ENCODE assay signal across 13 cellular contexts in the genomic region with DNA sequence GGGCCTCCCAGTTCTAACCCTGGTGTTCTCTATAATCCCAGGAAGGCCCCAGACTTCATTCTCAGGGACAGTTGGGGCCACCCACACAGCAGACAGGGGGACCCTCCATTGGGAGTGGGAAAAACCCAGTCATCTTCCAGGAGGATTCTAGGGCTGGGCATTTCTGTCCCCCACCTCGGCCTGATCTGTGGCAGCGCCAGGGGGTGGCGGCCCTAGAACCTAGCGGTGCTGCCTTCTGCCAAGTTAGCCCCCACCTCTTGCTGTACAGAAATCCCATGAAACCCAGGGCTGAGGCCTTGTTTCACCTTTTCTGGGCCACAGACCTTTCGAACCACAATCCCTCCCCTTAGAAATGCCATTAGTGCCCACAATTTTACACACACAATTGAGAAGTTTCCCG. TPM values are rescaled to one million over a fixed set of nuclear protein-coding genes. Genes with fewer than 3 reads are reported as not detected.
A peak's percentile ranks its signal among the peaks of the same experiment; 100 is the strongest.
DNase-seq lines count a peak whose midpoint lies in the region; ATAC-seq and TF ChIP-seq lines count a peak whose summit lies in the region.
"Had no signal": no experiment of that assay in that cellular context is flagged by ENCODE, and none has a peak within 500 bp of the region (broad histone marks: within the 10 kb centered on the region; RNA-seq: fewer than 3 reads in every experiment).

No MANE protein-coding gene starts in this region.

- H3K27ac ChIP-seq in HCT116 (ENCODE audit: low read depth, low read length) (no peak overlapping the region), cingulate gyrus (ENCODE audit: low read depth, low read length) (peak overlapping the region; percentile 66), layer of hippocampus (ENCODE audit: low read depth, low read length) (peak overlapping the region; percentile 59), osteoblast (ENCODE audit: low read depth, low read length) (no peak overlapping the region)
- no peak overlapping the region for H3K27ac ChIP-seq in CD4-positive, alpha-beta memory T cell (ENCODE audit: low read depth, low read length)
- H3K27ac ChIP-seq: A549, HL-60, KMS-11, Peyer's patch, SJSA1 had no signal

- peaks cover 14 to 41% of the 10 kb centered on the region in 2 donors for H3K27me3 Mint-ChIP-seq in CD4-positive, alpha-beta memory T cell

- H2AFZ ChIP-seq in HCT116 (ENCODE audit: low read depth, low read length, poor library complexity, severe bottlenecking): no peak overlapping the region
- no peak overlapping the region for H2AFZ ChIP-seq in osteoblast (ENCODE audit: low read length)

- H3K36me3 Mint-ChIP-seq in CD4-positive, alpha-beta memory T cell: no peaks in the 10 kb centered on the region

- H3K9me2 ChIP-seq in HCT116 (ENCODE audit: insufficient read depth): no peaks in the 10 kb centered on the region

- H3K9me3 ChIP-seq in HCT116 (ENCODE audit: control insufficient read depth in 1 of 2, insufficient read depth in 1 of 2, low read depth in 1 of 2, low read length in 2 of 2) (no peaks in the 10 kb centered on the region), osteoblast (ENCODE audit: low read depth, low read length) (no peaks in the 10 kb centered on the region)
- H3K9me3 ChIP-seq in CD4-positive, alpha-beta memory T cell (ENCODE audit: control insufficient read depth in 1 of 2, low read length in 2 of 2): no peaks in the 10 kb centered on the region
- H3K9me3 ChIP-seq: A549, Peyer's patch had no signal

- H3K9ac ChIP-seq in HCT116 (ENCODE audit: low read length): no peak overlapping the region
- H3K9ac ChIP-seq: KMS-11 had no signal

- no peaks in the 10 kb centered on the region for H3K36me3 ChIP-seq in HCT116 (ENCODE audit: control insufficient read depth in 1 of 2, insufficient read depth in 2 of 2, low read length in 2 of 2)
- H3K36me3 ChIP-seq in osteoblast (ENCODE audit: insufficient read depth, low read length): no peaks in the 10 kb centered on the region
- H3K36me3 ChIP-seq in CD4-positive, alpha-beta memory T cell (ENCODE audit: insufficient read depth, low read length): no peaks in the 10 kb centered on the region
- H3K36me3 ChIP-seq: Peyer's patch, SJSA1 had no signal

- no TSS peak for BruUV-seq in HCT116 (replicated peaks; lab: Mats Ljungman, UMichigan)

- H3K79me2 ChIP-seq in HCT116 (ENCODE audit: insufficient read depth, low read length) (no peaks in the 10 kb centered on the region), osteoblast (ENCODE audit: insufficient read depth, low read length) (no peaks in the 10 kb centered on the region)

- DNase-seq in HCT116 (ENCODE audit: low read depth, low spot score): no peak
- DNase-seq in osteoblast (ENCODE audit: insufficient read length, low spot score, missing footprints): peak; percentile 2
- no peak for DNase-seq in CD4-positive, alpha-beta memory T cell
- DNase-seq in LoVo (ENCODE audit: low spot score): no peak
- no peak for DNase-seq in NOMO-1 treated with dmso at 0.1 percent for 144 hours (lab: John Stamatoyannopoulos, UW; ENCODE audit: unreplicated experiment)

- CTCF ChIA-PET in HCT116 (lab: Charles Lee): interaction anchor here (1.0 to 3.5 kb wide), 10 partner anchors 8 to 284 kb away, joined by 3 to 48 read pairs (median 6); no protein-coding TSS in a partner anchor
- CTCF ChIA-PET in CD4-positive, alpha-beta memory T cell (lab: Charles Lee; ENCODE audit: partially characterized antibody): interaction anchor here (1.3 to 5.3 kb wide), 6 partner anchors 11 to 298 kb away, joined by 3 to 95 read pairs (median 6); no protein-coding TSS in a partner anchor

- ATAC-seq in HCT116: no peak
- no peak for ATAC-seq in HG02623 (IDR thresholded peaks at IDR 0.05; ENCODE audit: unreplicated experiment)

- intact Hi-C loops in HCT116 (cut with micrococcal nuclease): loop anchor here (1.0 to 10.0 kb wide), 2 partner anchors 251 to 285 kb away; no protein-coding TSS in a partner anchor
- intact Hi-C loops in CD4-positive, alpha-beta memory T cell (cut with micrococcal nuclease): no loop called here

- H3K4me1 Mint-ChIP-seq in CD4-positive, alpha-beta memory T cell: peaks cover 0 to 10% (median 2%) of the 10 kb centered on the region in 4 donors

- no peak overlapping the region for H3K4me3 ChIP-seq in HCT116 (replicated peaks in 1 of 2; ENCODE audit: low read depth in 1 of 2, low read length in 2 of 2)
- H3K4me3 ChIP-seq in osteoblast (ENCODE audit: insufficient read depth, low read length): no peak overlapping the region
- no peak overlapping the region for H3K4me3 ChIP-seq in CD4-positive, alpha-beta memory T cell (ENCODE audit: low read length in 2 of 2)
- H3K4me3 ChIP-seq: A549, Peyer's patch, SJSA1 had no signal

- POLR2A ChIA-PET in HCT116 (lab: Charles Lee): no interaction called here
- POLR2A ChIA-PET in CD4-positive, alpha-beta memory T cell (lab: Charles Lee; ENCODE audit: partially characterized antibody): no interaction called here

- no peak for TF ChIP-seq RAD21 in HCT116 (IDR thresholded peaks at IDR 0.05; ENCODE audit: low read depth)

- no peaks in the 10 kb centered on the region for H3K27me3 ChIP-seq in HCT116 (ENCODE audit: insufficient read depth, low read length)
- peaks cover 3% of the 10 kb centered on the region for H3K27me3 ChIP-seq in layer of hippocampus (ENCODE audit: control insufficient read depth, insufficient read depth, low read length)
- H3K27me3 ChIP-seq in osteoblast (ENCODE audit: insufficient read depth, low read length): no peaks in the 10 kb centered on the region
- no peaks in the 10 kb centered on the region for H3K27me3 ChIP-seq in CD4-positive, alpha-beta memory T cell (ENCODE audit: insufficient read depth, low read length)
- H3K27me3 ChIP-seq: Peyer's patch had no signal

- TF ChIP-seq CTCF in HCT116 (IDR thresholded peaks at IDR 0.05 in 2 of 3, conservative IDR thresholded peaks at IDR 0.05 in 1 of 3; ENCODE audit: borderline replicate concordance in 1 of 3, insufficient read depth in 1 of 3, low read depth in 2 of 3, low read length in 2 of 3) (no peak), osteoblast (IDR thresholded peaks at IDR 0.05; ENCODE audit: extremely low read depth, low read depth, low read length) (no peak)

- H3K9me3 Mint-ChIP-seq in CD4-positive, alpha-beta memory T cell: no peaks in the 10 kb centered on the region

- H3K4me2 ChIP-seq in HCT116 (ENCODE audit: low read length) (0 out of 2 replicates have a peak overlapping the region, but pooled peaks have one; percentile 20), osteoblast (ENCODE audit: insufficient read depth, low read length) (no peak overlapping the region)

- peaks cover 0 to 3% of the 10 kb centered on the region in 2 experiments; a peak in 1 of 4 replicates for H3K4me1 ChIP-seq in HCT116 (ENCODE audit: control insufficient read depth in 1 of 2, insufficient read depth in 2 of 2, low read length in 2 of 2)
- peaks cover 19% of the 10 kb centered on the region for H3K4me1 ChIP-seq in osteoblast (ENCODE audit: insufficient read depth, low read length)
- peaks cover 6% of the 10 kb centered on the region for H3K4me1 ChIP-seq in CD4-positive, alpha-beta memory T cell (ENCODE audit: insufficient read depth, low read length)
- H3K4me1 ChIP-seq: A549 had no signal

- RAD21 ChIA-PET in HCT116 (lab: Charles Lee; ENCODE audit: low non-redundant PET in 1 of 2, low total read pairs in 2 of 2, uncharacterized antibody in 2 of 2, unreplicated experiment in 2 of 2): interaction anchor here (1.2 to 2.0 kb wide), 3 partner anchors 285 kb away, joined by 4 to 7 read pairs (median 5); no protein-coding TSS in a partner anchor

- H3K27ac Mint-ChIP-seq in CD4-positive, alpha-beta memory T cell: no peak overlapping the region

- no peaks in the 10 kb centered on the region for H4K20me1 ChIP-seq in HCT116 (ENCODE audit: insufficient read depth)
- no peaks in the 10 kb centered on the region for H4K20me1 ChIP-seq in osteoblast (ENCODE audit: insufficient read depth, low read length)

- no peak overlapping the region for H3K4me3 Mint-ChIP-seq in CD4-positive, alpha-beta memory T cell

- TF ChIP-seq POLR2A in HCT116 (IDR thresholded peaks at IDR 0.05; ENCODE audit: borderline replicate concordance, extremely low read depth, insufficient read depth, insufficient read length): no peak

TF ChIP-seq in HCT116, 20 proteins besides CTCF, POLR2A, EP300 and RAD21 (continues in another document):
- TF ChIP-seq YY1 (IDR thresholded peaks at IDR 0.05; ENCODE audit: extremely low read depth, insufficient replicate concordance, low read depth, low read length) (no peak), ZNF274 (IDR thresholded peaks at IDR 0.05; ENCODE audit: low read depth, low read length) (no peak), ZFX (IDR thresholded peaks at IDR 0.05) (no peak), SRF (IDR thresholded peaks at IDR 0.05; ENCODE audit: low read depth) (no peak), FOSL1 (IDR thresholded peaks at IDR 0.05; ENCODE audit: low read depth) (no peak), EZH2 (IDR thresholded peaks at IDR 0.05) (no peak)
- TF ChIP-seq, protein P1, sequence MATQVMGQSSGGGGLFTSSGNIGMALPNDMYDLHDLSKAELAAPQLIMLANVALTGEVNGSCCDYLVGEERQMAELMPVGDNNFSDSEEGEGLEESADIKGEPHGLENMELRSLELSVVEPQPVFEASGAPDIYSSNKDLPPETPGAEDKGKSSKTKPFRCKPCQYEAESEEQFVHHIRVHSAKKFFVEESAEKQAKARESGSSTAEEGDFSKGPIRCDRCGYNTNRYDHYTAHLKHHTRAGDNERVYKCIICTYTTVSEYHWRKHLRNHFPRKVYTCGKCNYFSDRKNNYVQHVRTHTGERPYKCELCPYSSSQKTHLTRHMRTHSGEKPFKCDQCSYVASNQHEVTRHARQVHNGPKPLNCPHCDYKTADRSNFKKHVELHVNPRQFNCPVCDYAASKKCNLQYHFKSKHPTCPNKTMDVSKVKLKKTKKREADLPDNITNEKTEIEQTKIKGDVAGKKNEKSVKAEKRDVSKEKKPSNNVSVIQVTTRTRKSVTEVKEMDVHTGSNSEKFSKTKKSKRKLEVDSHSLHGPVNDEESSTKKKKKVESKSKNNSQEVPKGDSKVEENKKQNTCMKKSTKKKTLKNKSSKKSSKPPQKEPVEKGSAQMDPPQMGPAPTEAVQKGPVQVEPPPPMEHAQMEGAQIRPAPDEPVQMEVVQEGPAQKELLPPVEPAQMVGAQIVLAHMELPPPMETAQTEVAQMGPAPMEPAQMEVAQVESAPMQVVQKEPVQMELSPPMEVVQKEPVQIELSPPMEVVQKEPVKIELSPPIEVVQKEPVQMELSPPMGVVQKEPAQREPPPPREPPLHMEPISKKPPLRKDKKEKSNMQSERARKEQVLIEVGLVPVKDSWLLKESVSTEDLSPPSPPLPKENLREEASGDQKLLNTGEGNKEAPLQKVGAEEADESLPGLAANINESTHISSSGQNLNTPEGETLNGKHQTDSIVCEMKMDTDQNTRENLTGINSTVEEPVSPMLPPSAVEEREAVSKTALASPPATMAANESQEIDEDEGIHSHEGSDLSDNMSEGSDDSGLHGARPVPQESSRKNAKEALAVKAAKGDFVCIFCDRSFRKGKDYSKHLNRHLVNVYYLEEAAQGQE (IDR thresholded peaks at IDR 0.05; ENCODE audit: low read depth): no peak

RNA-seq across cellular contexts. Expression of a gene that starts 9.6 kb away (rescaled TPM):
- total RNA-seq in HCT116 (2021; ENCODE audit: unreplicated experiment) (0.69 TPM), osteoblast (1.1 and 1.5 TPM in 2 replicates)
- polyA plus RNA-seq in HCT116 (2012): 0.55 and 0.65 TPM in 2 replicates
- not detected for total RNA-seq in CD4-positive, alpha-beta memory T cell
- not detected for polyA plus RNA-seq in CD4-positive, alpha-beta memory T cell
- total RNA-seq: SJSA1 had no signal

Comparison
In these comparisons a context has a peak if more than half of its experiments do, and no peak if none do; other contexts are left out.
1. H3K27ac ChIP-seq: peak in cingulate gyrus (single experiment) and layer of hippocampus (single experiment); none in HCT116 (single experiment), osteoblast (single experiment) and CD4-positive, alpha-beta memory T cell (single experiment).